8 cellular contexts compared by ENCODE assay signal in genomic region chr19:2627319-2627829, GRCh38.
A peak's percentile ranks its signal among the peaks of the same experiment; 100 is the strongest.
DNase-seq lines count a peak whose midpoint lies in the region; ATAC-seq and TF ChIP-seq lines count a peak whose summit lies in the region.

No MANE protein-coding gene starts in this region.

- H3K4me1 Mint-ChIP-seq in nephron progenitor cell, result peaks cover 31% of the 10 kb centered on the region

- H3K9me3 Mint-ChIP-seq in nephron progenitor cell, result peaks cover 38% of the 10 kb centered on the region

- peaks cover 79 to 99% (median 84%) of the 10 kb centered on the region in 10 experiments for H3K4me1 ChIP-seq in BLaER1 treated with 17β-estradiol and CSF1 and Interleukin-3, amounts not matched to agents 10 nM and 100 nM
- H3K4me1 ChIP-seq in esophagus squamous epithelium (peaks cover 13 to 56% (median 26%) of the 10 kb centered on the region in 3 donors), upper lobe of right lung (peaks cover 31% of the 10 kb centered on the region)

- peak overlapping the region; percentile 87 to 100 (median 96) for H3K4me2 ChIP-seq in BLaER1 treated with 17β-estradiol and CSF1 and Interleukin-3, amounts not matched to agents 10 nM and 100 nM

- peak; percentile 65 for DNase-seq in activated CD4-positive, CD25-positive, alpha-beta regulatory T cell treated with anti-CD3 and anti-CD28 coated beads, Interleukin-2, amount 50 U/mL, for 72 hours
- DNase-seq in esophagus squamous epithelium (lab: John Stamatoyannopoulos, UW) (peak; percentile 63), nephron progenitor cell (no peak), upper lobe of right lung (peak; percentile 89), NCI-H128 (lab: John Stamatoyannopoulos, UW; ENCODE audit: unreplicated experiment) (no peak)

- H3K4me3 ChIP-seq in BLaER1 treated with 17β-estradiol and CSF1 and Interleukin-3, amounts not matched to agents 10 nM and 100 nM, result peak overlapping the region in 6 of 10 experiments; percentile 2 to 33 (median 22); a peak in 6 of 20 replicates
- no peak overlapping the region for H3K4me3 ChIP-seq in esophagus squamous epithelium
- no peak overlapping the region for H3K4me3 ChIP-seq in upper lobe of right lung

- TF ChIP-seq POLR2A in esophagus squamous epithelium (IDR thresholded peaks at IDR 0.05), result peak in 1 of 4 donors; percentile 20

- H3K9me3 ChIP-seq in BLaER1 treated with 17β-estradiol and CSF1 and Interleukin-3, amounts not matched to agents 10 nM and 100 nM (replicated peaks in 1 of 11), result peaks cover 32 to 43% (median 41%) of the 10 kb centered on the region in 11 experiments
- H3K9me3 ChIP-seq in esophagus squamous epithelium (peaks cover 0 to 14% (median 8%) of the 10 kb centered on the region in 3 donors), upper lobe of right lung (no peaks in the 10 kb centered on the region)

- ATAC-seq in HG02678 (IDR thresholded peaks at IDR 0.05; ENCODE audit: unreplicated experiment) (peak; percentile 68), upper lobe of right lung (peak; percentile 81), GM21381 (IDR thresholded peaks at IDR 0.05; ENCODE audit: unreplicated experiment) (no peak)

- H3K27me3 Mint-ChIP-seq in nephron progenitor cell (ENCODE audit: low read depth, poor library complexity), result peaks cover 23% of the 10 kb centered on the region

- intact Hi-C loops in esophagus squamous epithelium (cut with DNase I), result loop anchor here (10.0 kb wide), 1 partner anchor 343 kb away; the partner anchor contains the start of gene PEAK3
- intact Hi-C loops in upper lobe of right lung (cut with DNase I), result no loop called here

- no peaks in the 10 kb centered on the region for H3K27me3 ChIP-seq in BLaER1 treated with 17β-estradiol and CSF1 and Interleukin-3, amounts not matched to agents 10 nM and 100 nM
- H3K27me3 ChIP-seq in esophagus squamous epithelium (no peaks in the 10 kb centered on the region), upper lobe of right lung (no peaks in the 10 kb centered on the region)

- H3K27ac Mint-ChIP-seq in nephron progenitor cell, result peak overlapping the region; percentile 42

- TF ChIP-seq CTCF in esophagus squamous epithelium (IDR thresholded peaks at IDR 0.05) (no peak), nephron progenitor cell (IDR thresholded peaks at IDR 0.05) (no peak), upper lobe of right lung (IDR thresholded peaks at IDR 0.05) (no peak)

- 11 to 14% methylated on average over 10 to 11 of the region's 17 CpGs for WGBS in esophagus squamous epithelium, 2 donors

- peak overlapping the region; percentile 46 to 74 (median 62); a peak in 21 of 22 replicates for H3K9ac ChIP-seq in BLaER1 treated with 17β-estradiol and CSF1 and Interleukin-3, amounts not matched to agents 10 nM and 100 nM

- H3K27ac ChIP-seq in BLaER1 treated with 17β-estradiol and CSF1 and Interleukin-3, amounts not matched to agents 10 nM and 100 nM, result peak overlapping the region; percentile 56 to 93 (median 81); a peak in 21 of 22 replicates
- peak overlapping the region; percentile 72 to 93 (median 84) for H3K27ac ChIP-seq in esophagus squamous epithelium
- peak overlapping the region; percentile 73 for H3K27ac ChIP-seq in upper lobe of right lung

- no peak overlapping the region for H3K4me3 Mint-ChIP-seq in nephron progenitor cell

- peaks cover 0 to 18% (median 7%) of the 10 kb centered on the region in 11 experiments; a peak in 7 of 22 replicates for H4K20me1 ChIP-seq in BLaER1 treated with 17β-estradiol and CSF1 and Interleukin-3, amounts not matched to agents 10 nM and 100 nM

- peaks cover 0 to 41% (median 28%) of the 10 kb centered on the region in 11 experiments; a peak in 19 of 22 replicates for H3K36me3 ChIP-seq in BLaER1 treated with 17β-estradiol and CSF1 and Interleukin-3, amounts not matched to agents 10 nM and 100 nM
- no peaks in the 10 kb centered on the region for H3K36me3 ChIP-seq in esophagus squamous epithelium
- no peaks in the 10 kb centered on the region for H3K36me3 ChIP-seq in upper lobe of right lung

- no peaks in the 10 kb centered on the region for H3K36me3 Mint-ChIP-seq in nephron progenitor cell (ENCODE audit: low read depth)

Comparison
In these comparisons a context has a peak if more than half of its experiments do, and no peak if none do; other contexts are left out.
1. H3K4me3 ChIP-seq: peak in BLaER1 treated with 17β-estradiol and CSF1 and Interleukin-3, amounts not matched to agents 10 nM and 100 nM (6 of 10); none in esophagus squamous epithelium (0 of 4) and upper lobe of right lung (single experiment).
2. DNase-seq: peak in activated CD4-positive, CD25-positive, alpha-beta regulatory T cell treated with anti-CD3 and anti-CD28 coated beads, Interleukin-2, amount 50 U/mL, for 72 hours (single experiment), esophagus squamous epithelium (single experiment) and upper lobe of right lung (single experiment); none in nephron progenitor cell (single experiment) and NCI-H128 (single experiment).
3. Peak in every context shown above with its lines, with median percentiles within 50 percentile points of each other: H3K27ac ChIP-seq.